1 cellular context compared by ENCODE assay signal in the genomic region with DNA sequence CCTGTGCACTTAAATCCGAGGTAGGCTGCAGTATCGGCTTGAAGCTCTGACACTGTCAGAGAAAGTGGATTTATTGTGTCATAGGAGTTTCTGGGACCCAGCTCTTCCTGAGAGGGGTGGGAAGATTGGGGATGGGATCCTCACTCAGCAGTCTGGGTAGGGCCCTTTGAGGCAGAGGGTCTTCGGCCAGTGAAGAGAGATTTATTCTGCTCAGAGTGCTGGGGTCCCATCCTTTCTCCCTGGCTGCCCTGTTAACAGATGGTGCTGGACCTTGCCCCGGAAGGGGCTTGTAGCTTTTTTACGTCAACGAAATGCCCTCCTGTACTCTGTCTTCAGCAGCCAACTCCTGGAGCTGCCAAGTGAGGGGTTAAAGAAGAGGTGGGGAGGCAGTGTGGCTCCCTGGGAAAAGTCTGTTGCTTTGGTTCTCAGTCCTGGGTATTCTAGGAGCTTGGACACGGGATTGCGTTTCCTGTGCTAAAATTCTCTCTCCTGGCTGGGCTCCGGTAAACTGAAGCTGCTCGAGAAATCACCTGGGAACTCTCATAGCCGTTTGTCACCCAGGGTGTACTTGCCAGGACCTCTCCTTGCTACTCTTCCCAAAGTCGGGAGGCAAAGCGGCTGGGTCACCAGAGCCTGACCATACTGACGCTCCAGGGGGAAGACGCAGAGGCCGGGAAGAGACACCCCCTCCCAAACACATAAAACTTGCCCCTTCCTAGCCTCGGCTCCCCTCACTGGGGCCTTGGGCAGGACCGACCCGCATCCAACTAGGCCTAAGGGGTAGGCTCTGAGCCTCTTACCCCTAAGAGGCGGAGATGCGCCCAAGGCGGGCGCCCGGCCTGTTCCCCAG.
A peak's percentile ranks its signal among the peaks of the same experiment; 100 is the strongest.
TF ChIP-seq lines count a peak whose summit lies in the region.

No MANE protein-coding gene starts in this region.

TF ChIP-seq in GM12878, 131 proteins besides CTCF, POLR2A, EP300 and RAD21:
- TF ChIP-seq, protein P1, sequence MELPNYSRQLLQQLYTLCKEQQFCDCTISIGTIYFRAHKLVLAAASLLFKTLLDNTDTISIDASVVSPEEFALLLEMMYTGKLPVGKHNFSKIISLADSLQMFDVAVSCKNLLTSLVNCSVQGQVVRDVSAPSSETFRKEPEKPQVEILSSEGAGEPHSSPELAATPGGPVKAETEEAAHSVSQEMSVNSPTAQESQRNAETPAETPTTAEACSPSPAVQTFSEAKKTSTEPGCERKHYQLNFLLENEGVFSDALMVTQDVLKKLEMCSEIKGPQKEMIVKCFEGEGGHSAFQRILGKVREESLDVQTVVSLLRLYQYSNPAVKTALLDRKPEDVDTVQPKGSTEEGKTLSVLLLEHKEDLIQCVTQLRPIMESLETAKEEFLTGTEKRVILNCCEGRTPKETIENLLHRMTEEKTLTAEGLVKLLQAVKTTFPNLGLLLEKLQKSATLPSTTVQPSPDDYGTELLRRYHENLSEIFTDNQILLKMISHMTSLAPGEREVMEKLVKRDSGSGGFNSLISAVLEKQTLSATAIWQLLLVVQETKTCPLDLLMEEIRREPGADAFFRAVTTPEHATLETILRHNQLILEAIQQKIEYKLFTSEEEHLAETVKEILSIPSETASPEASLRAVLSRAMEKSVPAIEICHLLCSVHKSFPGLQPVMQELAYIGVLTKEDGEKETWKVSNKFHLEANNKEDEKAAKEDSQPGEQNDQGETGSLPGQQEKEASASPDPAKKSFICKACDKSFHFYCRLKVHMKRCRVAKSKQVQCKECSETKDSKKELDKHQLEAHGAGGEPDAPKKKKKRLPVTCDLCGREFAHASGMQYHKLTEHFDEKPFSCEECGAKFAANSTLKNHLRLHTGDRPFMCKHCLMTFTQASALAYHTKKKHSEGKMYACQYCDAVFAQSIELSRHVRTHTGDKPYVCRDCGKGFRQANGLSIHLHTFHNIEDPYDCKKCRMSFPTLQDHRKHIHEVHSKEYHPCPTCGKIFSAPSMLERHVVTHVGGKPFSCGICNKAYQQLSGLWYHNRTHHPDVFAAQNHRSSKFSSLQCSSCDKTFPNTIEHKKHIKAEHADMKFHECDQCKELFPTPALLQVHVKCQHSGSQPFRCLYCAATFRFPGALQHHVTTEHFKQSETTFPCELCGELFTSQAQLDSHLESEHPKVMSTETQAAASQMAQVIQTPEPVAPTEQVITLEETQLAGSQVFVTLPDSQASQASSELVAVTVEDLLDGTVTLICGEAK (IDR thresholded peaks at IDR 0.05; ENCODE audit: borderline replicate concordance): peak; percentile 51; the same call in 1 of the 2 replicates
- TF ChIP-seq, protein P2, sequence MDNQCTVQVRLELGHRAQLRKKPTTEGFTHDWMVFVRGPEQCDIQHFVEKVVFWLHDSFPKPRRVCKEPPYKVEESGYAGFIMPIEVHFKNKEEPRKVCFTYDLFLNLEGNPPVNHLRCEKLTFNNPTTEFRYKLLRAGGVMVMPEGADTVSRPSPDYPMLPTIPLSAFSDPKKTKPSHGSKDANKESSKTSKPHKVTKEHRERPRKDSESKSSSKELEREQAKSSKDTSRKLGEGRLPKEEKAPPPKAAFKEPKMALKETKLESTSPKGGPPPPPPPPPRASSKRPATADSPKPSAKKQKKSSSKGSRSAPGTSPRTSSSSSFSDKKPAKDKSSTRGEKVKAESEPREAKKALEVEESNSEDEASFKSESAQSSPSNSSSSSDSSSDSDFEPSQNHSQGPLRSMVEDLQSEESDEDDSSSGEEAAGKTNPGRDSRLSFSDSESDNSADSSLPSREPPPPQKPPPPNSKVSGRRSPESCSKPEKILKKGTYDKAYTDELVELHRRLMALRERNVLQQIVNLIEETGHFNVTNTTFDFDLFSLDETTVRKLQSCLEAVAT (IDR thresholded peaks at IDR 0.05): peak; percentile 87
- TF ChIP-seq SMARCA5 (IDR thresholded peaks at IDR 0.05) (0 out of 2 replicates have a peak, but pooled peaks have one; percentile 48), ZNF274 (IDR thresholded peaks at IDR 0.05; ENCODE audit: insufficient read depth, insufficient read length) (no peak), EZH2 (IDR thresholded peaks at IDR 0.05; ENCODE audit: borderline replicate concordance, control insufficient read depth, low read depth, low read length) (no peak), ZBTB33 (IDR thresholded peaks at IDR 0.05) (no peak), ZNF24 (IDR thresholded peaks at IDR 0.05) (no peak)
